ENCODE assay signal across 1 cellular context in the genomic region with DNA sequence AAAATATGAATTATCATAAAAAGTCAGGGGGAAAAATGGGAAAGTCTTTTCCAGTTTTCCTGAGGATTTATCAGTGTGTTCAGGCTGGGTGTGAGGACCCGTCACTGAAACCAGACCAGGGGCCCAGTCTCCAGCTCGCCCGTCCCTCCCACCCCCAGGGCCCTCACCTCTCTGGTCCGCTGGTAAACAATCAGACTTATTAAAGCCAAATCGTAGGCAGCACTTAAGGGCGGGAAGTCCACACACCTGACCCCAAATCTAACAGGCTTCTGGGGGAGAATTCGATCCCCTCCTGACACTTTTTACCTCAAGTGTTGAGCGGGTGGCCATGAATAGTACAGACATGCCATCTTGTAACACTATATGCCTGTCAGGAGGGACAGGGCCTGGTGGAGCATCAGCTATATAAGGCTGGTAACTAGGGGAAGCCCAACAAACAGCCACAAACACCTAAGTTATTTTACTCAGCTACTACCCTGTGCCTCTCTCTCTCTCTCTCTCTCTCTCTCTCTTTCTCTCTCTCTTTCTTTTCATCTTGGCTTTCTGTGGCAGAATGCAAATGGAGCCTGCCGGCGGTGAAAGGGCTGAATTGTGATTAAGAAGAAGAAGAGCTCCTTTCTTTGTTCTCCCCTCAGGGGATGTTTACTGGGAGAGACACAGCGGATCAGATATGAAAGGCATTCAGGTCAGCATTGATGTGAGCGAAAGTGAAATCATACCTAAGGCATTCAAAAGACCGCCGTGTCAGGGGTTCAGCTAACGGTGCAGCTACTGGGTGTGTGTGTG.
TF ChIP-seq lines count a peak whose summit lies in the region.

No MANE protein-coding gene starts in this region.

TF ChIP-seq in GM12878, 131 proteins besides CTCF, POLR2A, EP300 and RAD21 (continued from another document and continues in another):
- TF ChIP-seq, protein P1, sequence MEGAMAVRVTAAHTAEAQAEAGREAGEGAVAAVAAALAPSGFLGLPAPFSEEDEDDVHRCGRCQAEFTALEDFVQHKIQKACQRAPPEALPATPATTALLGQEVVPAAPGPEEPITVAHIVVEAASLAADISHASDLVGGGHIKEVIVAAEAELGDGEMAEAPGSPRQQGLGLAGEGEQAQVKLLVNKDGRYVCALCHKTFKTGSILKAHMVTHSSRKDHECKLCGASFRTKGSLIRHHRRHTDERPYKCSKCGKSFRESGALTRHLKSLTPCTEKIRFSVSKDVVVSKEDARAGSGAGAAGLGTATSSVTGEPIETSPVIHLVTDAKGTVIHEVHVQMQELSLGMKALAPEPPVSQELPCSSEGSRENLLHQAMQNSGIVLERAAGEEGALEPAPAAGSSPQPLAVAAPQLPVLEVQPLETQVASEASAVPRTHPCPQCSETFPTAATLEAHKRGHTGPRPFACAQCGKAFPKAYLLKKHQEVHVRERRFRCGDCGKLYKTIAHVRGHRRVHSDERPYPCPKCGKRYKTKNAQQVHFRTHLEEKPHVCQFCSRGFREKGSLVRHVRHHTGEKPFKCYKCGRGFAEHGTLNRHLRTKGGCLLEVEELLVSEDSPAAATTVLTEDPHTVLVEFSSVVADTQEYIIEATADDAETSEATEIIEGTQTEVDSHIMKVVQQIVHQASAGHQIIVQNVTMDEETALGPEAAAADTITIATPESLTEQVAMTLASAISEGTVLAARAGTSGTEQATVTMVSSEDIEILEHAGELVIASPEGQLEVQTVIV (IDR thresholded peaks at IDR 0.05; ENCODE audit: borderline replicate concordance, partially characterized antibody) = no peak
- TF ChIP-seq ATF7 (IDR thresholded peaks at IDR 0.05; ENCODE audit: low read depth) (peak; percentile 25; the same call in 1 of the 2 replicates), NBN (IDR thresholded peaks at IDR 0.05) (0 out of 2 replicates have a peak, but pooled peaks have one; percentile 19), TCF3 (IDR thresholded peaks at IDR 0.05; ENCODE audit: borderline replicate concordance, insufficient read depth, low read depth, low read length) (no peak), SREBF2 (IDR thresholded peaks at IDR 0.05; ENCODE audit: low read length) (no peak), TBL1XR1 (IDR thresholded peaks at IDR 0.05; ENCODE audit: low read depth, low read length) (0 out of 2 replicates have a peak, but pooled peaks have one; percentile 21), IKZF2 (IDR thresholded peaks at IDR 0.05) (peak in 1 of 2 experiments; percentile 58; a peak in 2 of 4 replicates), NR2F1 (conservative IDR thresholded peaks at IDR 0.05) (peak; percentile 37), MEF2A (IDR thresholded peaks at IDR 0.05; ENCODE audit: insufficient read depth, low read depth, low read length) (no peak), CBFB (IDR thresholded peaks at IDR 0.05; ENCODE audit: low read depth) (no peak), POLR2AphosphoS5 (IDR thresholded peaks at IDR 0.05; ENCODE audit: low read length) (no peak), ZNF217 (IDR thresholded peaks at IDR 0.05) (no peak), KDM1A (IDR thresholded peaks at IDR 0.05; ENCODE audit: borderline replicate concordance) (no peak), CHD2 (IDR thresholded peaks at IDR 0.05; ENCODE audit: borderline replicate concordance, low read depth, low read length) (no peak), RELA (IDR thresholded peaks at IDR 0.05; ENCODE audit: borderline replicate concordance, partially characterized antibody) (peak; percentile 29), ZNF274 (IDR thresholded peaks at IDR 0.05; ENCODE audit: insufficient read depth, insufficient read length) (no peak), TARDBP (IDR thresholded peaks at IDR 0.05; ENCODE audit: borderline replicate concordance) (no peak), NRF1 (conservative IDR thresholded peaks at IDR 0.05; ENCODE audit: low read depth, low read length) (no peak), ZNF207 (IDR thresholded peaks at IDR 0.05; ENCODE audit: borderline replicate concordance) (no peak), STAT3 (IDR thresholded peaks at IDR 0.05; ENCODE audit: low read depth, low read length) (no peak), BCL11A (IDR thresholded peaks at IDR 0.05; ENCODE audit: low read depth, low read length) (no peak), RB1 (IDR thresholded peaks at IDR 0.05; ENCODE audit: borderline replicate concordance) (no peak), BRCA1 (IDR thresholded peaks at IDR 0.05; ENCODE audit: low read depth, low read length) (no peak), FOS (IDR thresholded peaks at IDR 0.05; ENCODE audit: borderline replicate concordance, extremely low read depth, insufficient read length) (no peak), BACH1 (IDR thresholded peaks at IDR 0.05; ENCODE audit: borderline replicate concordance) (no peak), MYC (IDR thresholded peaks at IDR 0.05; ENCODE audit: insufficient read depth, insufficient read length, insufficient replicate concordance, low read length, severe bottlenecking) (no peak), SPI1 (IDR thresholded peaks at IDR 0.05; ENCODE audit: borderline replicate concordance, insufficient read depth, low read depth, low read length) (no peak), ZNF24 (IDR thresholded peaks at IDR 0.05) (no peak), STAT1 (conservative IDR thresholded peaks at IDR 0.05) (no peak), ETV6 (conservative IDR thresholded peaks at IDR 0.05 in 1 of 2, IDR thresholded peaks at IDR 0.05 in 1 of 2; ENCODE audit: borderline replicate concordance in 1 of 2, low read depth in 1 of 2) (no peak), ESRRA (IDR thresholded peaks at IDR 0.05; ENCODE audit: low read length) (no peak), BMI1 (IDR thresholded peaks at IDR 0.05; ENCODE audit: borderline replicate concordance) (no peak), SMARCA5 (IDR thresholded peaks at IDR 0.05) (no peak), SIN3A (IDR thresholded peaks at IDR 0.05; ENCODE audit: low read depth, low read length) (no peak), ZZZ3 (IDR thresholded peaks at IDR 0.05; ENCODE audit: control insufficient read depth, insufficient read length, low read depth) (peak; percentile 82), SREBF1 (IDR thresholded peaks at IDR 0.05; ENCODE audit: low read length) (no peak), KAT2A (conservative IDR thresholded peaks at IDR 0.05; ENCODE audit: control insufficient read depth, low read depth, low read length) (no peak)
- TF ChIP-seq, protein P2, sequence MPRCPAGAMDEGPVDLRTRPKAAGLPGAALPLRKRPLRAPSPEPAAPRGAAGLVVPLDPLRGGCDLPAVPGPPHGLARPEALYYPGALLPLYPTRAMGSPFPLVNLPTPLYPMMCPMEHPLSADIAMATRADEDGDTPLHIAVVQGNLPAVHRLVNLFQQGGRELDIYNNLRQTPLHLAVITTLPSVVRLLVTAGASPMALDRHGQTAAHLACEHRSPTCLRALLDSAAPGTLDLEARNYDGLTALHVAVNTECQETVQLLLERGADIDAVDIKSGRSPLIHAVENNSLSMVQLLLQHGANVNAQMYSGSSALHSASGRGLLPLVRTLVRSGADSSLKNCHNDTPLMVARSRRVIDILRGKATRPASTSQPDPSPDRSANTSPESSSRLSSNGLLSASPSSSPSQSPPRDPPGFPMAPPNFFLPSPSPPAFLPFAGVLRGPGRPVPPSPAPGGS (IDR thresholded peaks at IDR 0.05; ENCODE audit: borderline replicate concordance, insufficient read depth, low read depth, low read length, poor library complexity, severe bottlenecking) = no peak
- TF ChIP-seq, protein P3, sequence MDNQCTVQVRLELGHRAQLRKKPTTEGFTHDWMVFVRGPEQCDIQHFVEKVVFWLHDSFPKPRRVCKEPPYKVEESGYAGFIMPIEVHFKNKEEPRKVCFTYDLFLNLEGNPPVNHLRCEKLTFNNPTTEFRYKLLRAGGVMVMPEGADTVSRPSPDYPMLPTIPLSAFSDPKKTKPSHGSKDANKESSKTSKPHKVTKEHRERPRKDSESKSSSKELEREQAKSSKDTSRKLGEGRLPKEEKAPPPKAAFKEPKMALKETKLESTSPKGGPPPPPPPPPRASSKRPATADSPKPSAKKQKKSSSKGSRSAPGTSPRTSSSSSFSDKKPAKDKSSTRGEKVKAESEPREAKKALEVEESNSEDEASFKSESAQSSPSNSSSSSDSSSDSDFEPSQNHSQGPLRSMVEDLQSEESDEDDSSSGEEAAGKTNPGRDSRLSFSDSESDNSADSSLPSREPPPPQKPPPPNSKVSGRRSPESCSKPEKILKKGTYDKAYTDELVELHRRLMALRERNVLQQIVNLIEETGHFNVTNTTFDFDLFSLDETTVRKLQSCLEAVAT (IDR thresholded peaks at IDR 0.05) = no peak
- TF ChIP-seq, protein P4, sequence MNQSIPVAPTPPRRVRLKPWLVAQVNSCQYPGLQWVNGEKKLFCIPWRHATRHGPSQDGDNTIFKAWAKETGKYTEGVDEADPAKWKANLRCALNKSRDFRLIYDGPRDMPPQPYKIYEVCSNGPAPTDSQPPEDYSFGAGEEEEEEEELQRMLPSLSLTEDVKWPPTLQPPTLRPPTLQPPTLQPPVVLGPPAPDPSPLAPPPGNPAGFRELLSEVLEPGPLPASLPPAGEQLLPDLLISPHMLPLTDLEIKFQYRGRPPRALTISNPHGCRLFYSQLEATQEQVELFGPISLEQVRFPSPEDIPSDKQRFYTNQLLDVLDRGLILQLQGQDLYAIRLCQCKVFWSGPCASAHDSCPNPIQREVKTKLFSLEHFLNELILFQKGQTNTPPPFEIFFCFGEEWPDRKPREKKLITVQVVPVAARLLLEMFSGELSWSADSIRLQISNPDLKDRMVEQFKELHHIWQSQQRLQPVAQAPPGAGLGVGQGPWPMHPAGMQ (IDR thresholded peaks at IDR 0.05; ENCODE audit: borderline replicate concordance) = no peak
- TF ChIP-seq, protein P5, sequence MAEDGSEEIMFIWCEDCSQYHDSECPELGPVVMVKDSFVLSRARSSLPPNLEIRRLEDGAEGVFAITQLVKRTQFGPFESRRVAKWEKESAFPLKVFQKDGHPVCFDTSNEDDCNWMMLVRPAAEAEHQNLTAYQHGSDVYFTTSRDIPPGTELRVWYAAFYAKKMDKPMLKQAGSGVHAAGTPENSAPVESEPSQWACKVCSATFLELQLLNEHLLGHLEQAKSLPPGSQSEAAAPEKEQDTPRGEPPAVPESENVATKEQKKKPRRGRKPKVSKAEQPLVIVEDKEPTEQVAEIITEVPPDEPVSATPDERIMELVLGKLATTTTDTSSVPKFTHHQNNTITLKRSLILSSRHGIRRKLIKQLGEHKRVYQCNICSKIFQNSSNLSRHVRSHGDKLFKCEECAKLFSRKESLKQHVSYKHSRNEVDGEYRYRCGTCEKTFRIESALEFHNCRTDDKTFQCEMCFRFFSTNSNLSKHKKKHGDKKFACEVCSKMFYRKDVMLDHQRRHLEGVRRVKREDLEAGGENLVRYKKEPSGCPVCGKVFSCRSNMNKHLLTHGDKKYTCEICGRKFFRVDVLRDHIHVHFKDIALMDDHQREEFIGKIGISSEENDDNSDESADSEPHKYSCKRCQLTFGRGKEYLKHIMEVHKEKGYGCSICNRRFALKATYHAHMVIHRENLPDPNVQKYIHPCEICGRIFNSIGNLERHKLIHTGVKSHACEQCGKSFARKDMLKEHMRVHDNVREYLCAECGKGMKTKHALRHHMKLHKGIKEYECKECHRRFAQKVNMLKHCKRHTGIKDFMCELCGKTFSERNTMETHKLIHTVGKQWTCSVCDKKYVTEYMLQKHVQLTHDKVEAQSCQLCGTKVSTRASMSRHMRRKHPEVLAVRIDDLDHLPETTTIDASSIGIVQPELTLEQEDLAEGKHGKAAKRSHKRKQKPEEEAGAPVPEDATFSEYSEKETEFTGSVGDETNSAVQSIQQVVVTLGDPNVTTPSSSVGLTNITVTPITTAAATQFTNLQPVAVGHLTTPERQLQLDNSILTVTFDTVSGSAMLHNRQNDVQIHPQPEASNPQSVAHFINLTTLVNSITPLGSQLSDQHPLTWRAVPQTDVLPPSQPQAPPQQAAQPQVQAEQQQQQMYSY (CRISPR knock-in tag; IDR thresholded peaks at IDR 0.05) = no peak
- TF ChIP-seq, protein P6, sequence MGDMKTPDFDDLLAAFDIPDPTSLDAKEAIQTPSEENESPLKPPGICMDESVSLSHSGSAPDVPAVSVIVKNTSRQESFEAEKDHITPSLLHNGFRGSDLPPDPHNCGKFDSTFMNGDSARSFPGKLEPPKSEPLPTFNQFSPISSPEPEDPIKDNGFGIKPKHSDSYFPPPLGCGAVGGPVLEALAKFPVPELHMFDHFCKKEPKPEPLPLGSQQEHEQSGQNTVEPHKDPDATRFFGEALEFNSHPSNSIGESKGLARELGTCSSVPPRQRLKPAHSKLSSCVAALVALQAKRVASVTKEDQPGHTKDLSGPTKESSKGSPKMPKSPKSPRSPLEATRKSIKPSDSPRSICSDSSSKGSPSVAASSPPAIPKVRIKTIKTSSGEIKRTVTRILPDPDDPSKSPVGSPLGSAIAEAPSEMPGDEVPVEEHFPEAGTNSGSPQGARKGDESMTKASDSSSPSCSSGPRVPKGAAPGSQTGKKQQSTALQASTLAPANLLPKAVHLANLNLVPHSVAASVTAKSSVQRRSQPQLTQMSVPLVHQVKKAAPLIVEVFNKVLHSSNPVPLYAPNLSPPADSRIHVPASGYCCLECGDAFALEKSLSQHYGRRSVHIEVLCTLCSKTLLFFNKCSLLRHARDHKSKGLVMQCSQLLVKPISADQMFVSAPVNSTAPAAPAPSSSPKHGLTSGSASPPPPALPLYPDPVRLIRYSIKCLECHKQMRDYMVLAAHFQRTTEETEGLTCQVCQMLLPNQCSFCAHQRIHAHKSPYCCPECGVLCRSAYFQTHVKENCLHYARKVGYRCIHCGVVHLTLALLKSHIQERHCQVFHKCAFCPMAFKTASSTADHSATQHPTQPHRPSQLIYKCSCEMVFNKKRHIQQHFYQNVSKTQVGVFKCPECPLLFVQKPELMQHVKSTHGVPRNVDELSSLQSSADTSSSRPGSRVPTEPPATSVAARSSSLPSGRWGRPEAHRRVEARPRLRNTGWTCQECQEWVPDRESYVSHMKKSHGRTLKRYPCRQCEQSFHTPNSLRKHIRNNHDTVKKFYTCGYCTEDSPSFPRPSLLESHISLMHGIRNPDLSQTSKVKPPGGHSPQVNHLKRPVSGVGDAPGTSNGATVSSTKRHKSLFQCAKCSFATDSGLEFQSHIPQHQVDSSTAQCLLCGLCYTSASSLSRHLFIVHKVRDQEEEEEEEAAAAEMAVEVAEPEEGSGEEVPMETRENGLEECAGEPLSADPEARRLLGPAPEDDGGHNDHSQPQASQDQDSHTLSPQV (IDR thresholded peaks at IDR 0.05) = no peak
- TF ChIP-seq, protein P7, sequence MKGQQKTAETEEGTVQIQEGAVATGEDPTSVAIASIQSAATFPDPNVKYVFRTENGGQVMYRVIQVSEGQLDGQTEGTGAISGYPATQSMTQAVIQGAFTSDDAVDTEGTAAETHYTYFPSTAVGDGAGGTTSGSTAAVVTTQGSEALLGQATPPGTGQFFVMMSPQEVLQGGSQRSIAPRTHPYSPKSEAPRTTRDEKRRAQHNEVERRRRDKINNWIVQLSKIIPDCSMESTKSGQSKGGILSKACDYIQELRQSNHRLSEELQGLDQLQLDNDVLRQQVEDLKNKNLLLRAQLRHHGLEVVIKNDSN (IDR thresholded peaks at IDR 0.05; ENCODE audit: borderline replicate concordance, extremely low read length, insufficient read depth, low read depth, low read length) = no peak
- TF ChIP-seq, protein P8, sequence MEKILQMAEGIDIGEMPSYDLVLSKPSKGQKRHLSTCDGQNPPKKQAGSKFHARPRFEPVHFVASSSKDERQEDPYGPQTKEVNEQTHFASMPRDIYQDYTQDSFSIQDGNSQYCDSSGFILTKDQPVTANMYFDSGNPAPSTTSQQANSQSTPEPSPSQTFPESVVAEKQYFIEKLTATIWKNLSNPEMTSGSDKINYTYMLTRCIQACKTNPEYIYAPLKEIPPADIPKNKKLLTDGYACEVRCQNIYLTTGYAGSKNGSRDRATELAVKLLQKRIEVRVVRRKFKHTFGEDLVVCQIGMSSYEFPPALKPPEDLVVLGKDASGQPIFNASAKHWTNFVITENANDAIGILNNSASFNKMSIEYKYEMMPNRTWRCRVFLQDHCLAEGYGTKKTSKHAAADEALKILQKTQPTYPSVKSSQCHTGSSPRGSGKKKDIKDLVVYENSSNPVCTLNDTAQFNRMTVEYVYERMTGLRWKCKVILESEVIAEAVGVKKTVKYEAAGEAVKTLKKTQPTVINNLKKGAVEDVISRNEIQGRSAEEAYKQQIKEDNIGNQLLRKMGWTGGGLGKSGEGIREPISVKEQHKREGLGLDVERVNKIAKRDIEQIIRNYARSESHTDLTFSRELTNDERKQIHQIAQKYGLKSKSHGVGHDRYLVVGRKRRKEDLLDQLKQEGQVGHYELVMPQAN (conservative IDR thresholded peaks at IDR 0.05) = no peak
